In genomic region chr16:4481965-4482364, GRCh38 we compare ENCODE assay signal across 15 cellular contexts. TPM values are rescaled to one million over a fixed set of nuclear protein-coding genes. Genes with fewer than 3 reads are reported as not detected.
DNase-seq lines count a peak whose midpoint lies in the region; ATAC-seq, FAIRE-seq and TF ChIP-seq lines count a peak whose summit lies in the region.
"Had no signal": no experiment of that assay in that cellular context is flagged by ENCODE, and none has a peak within 500 bp of the region (broad histone marks: within the 10 kb centered on the region; RNA-seq: fewer than 3 reads in every experiment).

No MANE protein-coding gene starts in this region.

- no peak overlapping the region for H3K14ac ChIP-seq in IMR-90 (replicated peaks; ENCODE audit: low read depth, low read length)

- H3K4me1 Mint-ChIP-seq in activated naive CD4-positive, alpha-beta T cell treated with anti-CD3 and anti-CD28 coated beads for 36 hours (ENCODE audit: low read depth): peaks cover 44% of the 10 kb centered on the region
- peaks cover 18% of the 10 kb centered on the region for H3K4me1 Mint-ChIP-seq in CD14-positive monocyte

- peaks cover 5% of the 10 kb centered on the region; the same call in 1 of the 2 replicates for H3K4me1 ChIP-seq in IMR-90 (ENCODE audit: control insufficient read depth, insufficient read depth, low read length)
- H3K4me1 ChIP-seq in K562 (replicated peaks in 1 of 2; ENCODE audit: control insufficient read depth in 2 of 2, insufficient read depth in 2 of 2, low read length in 2 of 2): peaks cover 2 to 3% of the 10 kb centered on the region in 2 experiments; a peak in 2 of 5 replicates
- H3K4me1 ChIP-seq in parathyroid adenoma: peaks cover 14% of the 10 kb centered on the region
- H3K4me1 ChIP-seq: uterus had no signal

- ATAC-seq in IMR-90 (ENCODE audit: low read depth) (no peak), K562 (no peak)
- ATAC-seq: SK-N-SH treated with all-trans-retinoic acid at 6 μM for 48 hours had no signal

- H2AK5ac ChIP-seq in IMR-90 (ENCODE audit: low read depth, low read length): no peak overlapping the region

- POLR2A ChIA-PET in IMR-90 (lab: Charles Lee; ENCODE audit: unreplicated experiment) (interaction anchor here (0.6 kb wide), 1 partner anchor 36 kb away, joined by 3 read pairs; no protein-coding TSS in a partner anchor), K562 (lab: Yijun Ruan, JAX) (interaction anchor here (2.5 kb wide), 1 partner anchor 9 kb away, joined by 12 read pairs; no protein-coding TSS in a partner anchor)

- no peak overlapping the region for H2BK20ac ChIP-seq in IMR-90 (ENCODE audit: low read depth, low read length)

- H3K36me3 Mint-ChIP-seq in activated naive CD4-positive, alpha-beta T cell treated with anti-CD3 and anti-CD28 coated beads for 36 hours (ENCODE audit: low read depth): peaks cover 6% of the 10 kb centered on the region
- peaks cover 17 to 38% of the 10 kb centered on the region in 2 donors for H3K36me3 Mint-ChIP-seq in CD14-positive monocyte

- H3K79me1 ChIP-seq in IMR-90 (ENCODE audit: low read depth in 1 of 2, low read length in 2 of 2): peaks cover 40 to 69% of the 10 kb centered on the region in 2 experiments

- H3K56ac ChIP-seq in IMR-90 (ENCODE audit: extremely low read depth, insufficient read depth, low read length): no peak overlapping the region

- H3K79me2 ChIP-seq in K562 (ENCODE audit: control insufficient read depth, insufficient read depth, low read length) (peaks cover 49% of the 10 kb centered on the region), parathyroid adenoma (peaks cover 28% of the 10 kb centered on the region)

- H4K20me1 ChIP-seq in IMR-90 (ENCODE audit: insufficient read depth, low read length): peaks cover 9% of the 10 kb centered on the region; the same call in 1 of the 2 replicates
- H4K20me1 ChIP-seq in K562 (replicated peaks; ENCODE audit: control insufficient read depth, insufficient read depth, low read length): no peaks in the 10 kb centered on the region

- H2BK120ac ChIP-seq in IMR-90 (ENCODE audit: low read depth, low read length): no peak overlapping the region

- no peak overlapping the region for H3K4me3 Mint-ChIP-seq in activated naive CD4-positive, alpha-beta T cell treated with anti-CD3 and anti-CD28 coated beads for 36 hours
- H3K4me3 Mint-ChIP-seq in CD14-positive monocyte: no peak overlapping the region

- DNase-seq in activated naive CD4-positive, alpha-beta T cell treated with anti-CD3 and anti-CD28 coated beads for 36 hours: no peak
- DNase-seq in activated naive CD4-positive, alpha-beta T cell treated with anti-CD3 and anti-CD28 coated beads, Interleukin-2, amount 50 U/mL, for 16 hours: no peak
- DNase-seq in IMR-90 (no peak), K562 (ENCODE audit: extremely low read depth in 1 of 4, low spot score in 3 of 4) (no peak), GM12891 (ENCODE audit: insufficient read length, low spot score) (no peak), CD14-positive monocyte (ENCODE audit: low spot score) (no peak), NCI-H128 (lab: John Stamatoyannopoulos, UW; ENCODE audit: unreplicated experiment) (no peak)
- DNase-seq: NCI-H1105, PC-9, uterus had no signal

- no peak overlapping the region for H4K91ac ChIP-seq in IMR-90 (ENCODE audit: insufficient read depth, low read depth, low read length)

- H3K9me3 ChIP-seq in IMR-90 (ENCODE audit: control insufficient read depth, insufficient read depth, low read length) (no peaks in the 10 kb centered on the region), K562 (replicated peaks; ENCODE audit: control insufficient read depth, insufficient read depth, low read depth, low read length) (no peaks in the 10 kb centered on the region), parathyroid adenoma (ENCODE audit: control insufficient read depth, low read length) (no peaks in the 10 kb centered on the region)
- H3K9me3 ChIP-seq: uterus had no signal

- no peak for TF ChIP-seq RAD21 in IMR-90 (IDR thresholded peaks at IDR 0.05; ENCODE audit: low read length)
- no peak for TF ChIP-seq RAD21 in K562 (CRISPR knock-in tag; conservative IDR thresholded peaks at IDR 0.05 in 1 of 2, IDR thresholded peaks at IDR 0.05 in 1 of 2)

- CTCF ChIA-PET in activated naive CD4-positive, alpha-beta T cell treated with anti-CD3 and anti-CD28 coated beads for 36 hours (lab: Charles Lee): interaction anchor here (0.6 kb wide), 2 partner anchors 29 to 179 kb away, joined by 3 to 6 read pairs; no protein-coding TSS in a partner anchor
- CTCF ChIA-PET in IMR-90 (lab: Yijun Ruan, JAX) (no interaction called here), K562 (lab: Yijun Ruan, JAX; ENCODE audit: low intra/inter-chr PET ratio) (no interaction called here)

- no peak overlapping the region for H3K23ac ChIP-seq in IMR-90 (ENCODE audit: low read depth, low read length)

- BruUV-seq in IMR-90 (replicated peaks; lab: Mats Ljungman, UMichigan): no TSS peak
- no TSS peak for BruUV-seq in K562 (replicated peaks; lab: Mats Ljungman, UMichigan)

- H4K8ac ChIP-seq in IMR-90 (ENCODE audit: low read depth in 2 of 2, low read length in 2 of 2): no peak overlapping the region

- TF ChIP-seq POLR2A in IMR-90 (IDR thresholded peaks at IDR 0.05; ENCODE audit: low read depth, low read length) (no peak), K562 (conservative IDR thresholded peaks at IDR 0.05) (no peak), GM12891 (IDR thresholded peaks at IDR 0.05; ENCODE audit: low read depth, low read length) (no peak)

- H3K27me3 ChIP-seq in IMR-90 (ENCODE audit: control insufficient read depth, insufficient read depth, low read length) (no peaks in the 10 kb centered on the region), K562 (ENCODE audit: control insufficient read depth in 2 of 2, insufficient read depth in 2 of 2, low read length in 2 of 2) (no peaks in the 10 kb centered on the region), parathyroid adenoma (ENCODE audit: control insufficient read depth, insufficient read depth, low read length) (no peaks in the 10 kb centered on the region)
- H3K27me3 ChIP-seq: uterus had no signal

- TF ChIP-seq EP300 in K562 (IDR thresholded peaks at IDR 0.05; ENCODE audit: low read length): no peak

- no peak overlapping the region for H2AK9ac ChIP-seq in IMR-90 (replicated peaks; ENCODE audit: low read depth, low read length, poor library complexity)

- H3K4me2 ChIP-seq in IMR-90 (ENCODE audit: low read depth, low read length) (no peak overlapping the region), K562 (ENCODE audit: insufficient read depth, low read length) (no peak overlapping the region), parathyroid adenoma (ENCODE audit: low read length) (no peak overlapping the region)
- H3K4me2 ChIP-seq: KMS-11, PC-9 had no signal

- H3K9me1 ChIP-seq in IMR-90 (ENCODE audit: insufficient read depth, low read length) (0 out of 2 replicates have a peak, but pooled peaks cover 11% of the 10 kb centered on the region), K562 (ENCODE audit: control insufficient read depth, insufficient read depth, low read length) (peaks cover 7% of the 10 kb centered on the region)

- H3K27ac ChIP-seq in IMR-90 (ENCODE audit: insufficient read depth, low read length) (no peak overlapping the region), K562 (ENCODE audit: extremely low read depth, low read depth, low read length) (no peak overlapping the region), parathyroid adenoma (peak overlapping the region; percentile 80)
- H3K27ac ChIP-seq: KMS-11, PC-9, uterus had no signal

- no peak overlapping the region for H3K4ac ChIP-seq in IMR-90 (ENCODE audit: low read depth, low read length)

- no peak overlapping the region for H2BK15ac ChIP-seq in IMR-90 (ENCODE audit: low read depth, low read length)

- H3K4me3 ChIP-seq in IMR-90 (ENCODE audit: insufficient read depth, low read depth, low read length) (no peak overlapping the region), K562 (no peak overlapping the region), parathyroid adenoma (ENCODE audit: low read depth, low read length) (no peak overlapping the region)
- H3K4me3 ChIP-seq: PC-9, uterus had no signal

- no CpG with 5 or more reads among the region's 1 CpG for WGBS in IMR-90 (ENCODE audit: extremely low coverage in 2 of 2, insufficient read length in 1 of 2), 2 experiments
- 60% methylated on average over 1 of the region's 1 CpG for WGBS in K562 (ENCODE audit: insufficient coverage, low coverage, missing lambda C conversion rate)

- intact Hi-C loops in activated naive CD4-positive, alpha-beta T cell treated with anti-CD3 and anti-CD28 coated beads for 36 hours (cut with micrococcal nuclease): no loop called here
- intact Hi-C loops in IMR-90 (cut with micrococcal nuclease) (no loop called here), K562 (cut with micrococcal nuclease) (no loop called here), CD14-positive monocyte (cut with micrococcal nuclease) (no loop called here)

- FAIRE-seq in K562 (lab: Jason Lieb, UNC): no peak
- FAIRE-seq in GM12891 (lab: Jason Lieb, UNC): no peak
- FAIRE-seq: D721Med, G401.6 had no signal

- no peaks in the 10 kb centered on the region for H3K27me3 Mint-ChIP-seq in activated naive CD4-positive, alpha-beta T cell treated with anti-CD3 and anti-CD28 coated beads for 36 hours (ENCODE audit: low read depth)
- no peaks in the 10 kb centered on the region for H3K27me3 Mint-ChIP-seq in CD14-positive monocyte (ENCODE audit: low read depth in 3 of 3)

- H2AFZ ChIP-seq in IMR-90 (replicated peaks; ENCODE audit: low read length, poor library complexity): no peak overlapping the region
- H2AFZ ChIP-seq in K562 (ENCODE audit: low read depth, low read length): no peak overlapping the region
- peak overlapping the region; percentile 16 for H2AFZ ChIP-seq in parathyroid adenoma
- H2AFZ ChIP-seq: PC-9 had no signal

- no peak overlapping the region for H3K9ac ChIP-seq in IMR-90 (ENCODE audit: low read depth, low read length)
- no peak overlapping the region for H3K9ac ChIP-seq in K562 (ENCODE audit: insufficient read depth in 1 of 2, low read depth in 2 of 2, low read length in 2 of 2)
- peak overlapping the region; percentile 14 for H3K9ac ChIP-seq in parathyroid adenoma
- H3K9ac ChIP-seq: KMS-11 had no signal

- H3K18ac ChIP-seq in IMR-90 (ENCODE audit: low read depth, low read length): no peak overlapping the region

- peak overlapping the region; percentile 64 for H3K27ac Mint-ChIP-seq in activated naive CD4-positive, alpha-beta T cell treated with anti-CD3 and anti-CD28 coated beads for 36 hours
- peak overlapping the region in 1 of 7 donors; percentile 32 for H3K27ac Mint-ChIP-seq in CD14-positive monocyte

- TF ChIP-seq CTCF in IMR-90 (conservative IDR thresholded peaks at IDR 0.05; ENCODE audit: low read depth, low read length) (no peak), K562 (IDR thresholded peaks at IDR 0.05 in 2 of 3, conservative IDR thresholded peaks at IDR 0.05 in 1 of 3; ENCODE audit: insufficient read depth in 2 of 3, low read depth in 1 of 3, low read length in 3 of 3) (no peak), parathyroid adenoma (IDR thresholded peaks at IDR 0.05) (no peak), CD14-positive monocyte (IDR thresholded peaks at IDR 0.05) (no peak)

- dilution Hi-C loops in IMR-90 (cut with HindIII; ENCODE audit: low sequenced_read_pairs, unreplicated experiment): no loop called here

- no peak overlapping the region for H2BK5ac ChIP-seq in IMR-90 (ENCODE audit: low read depth, low read length, poor library complexity, severe bottlenecking)

- H3K36me3 ChIP-seq in IMR-90 (ENCODE audit: control insufficient read depth, insufficient read depth, low read length): peaks cover 3% of the 10 kb centered on the region
- peaks cover 50% of the 10 kb centered on the region for H3K36me3 ChIP-seq in K562 (ENCODE audit: control insufficient read depth, insufficient read depth, low read length)
- no peaks in the 10 kb centered on the region for H3K36me3 ChIP-seq in parathyroid adenoma (ENCODE audit: control insufficient read depth, insufficient read depth, low read length)
- H3K36me3 ChIP-seq: uterus had no signal

- H3K9me3 Mint-ChIP-seq in activated naive CD4-positive, alpha-beta T cell treated with anti-CD3 and anti-CD28 coated beads for 36 hours: no peaks in the 10 kb centered on the region
- no peaks in the 10 kb centered on the region for H3K9me3 Mint-ChIP-seq in CD14-positive monocyte

- no peak overlapping the region for H4K5ac ChIP-seq in IMR-90 (ENCODE audit: low read depth, low read length)

- in situ Hi-C loops in IMR-90 (cut with MboI; ENCODE audit: low sequenced_read_pairs): no loop called here
- in situ Hi-C loops in K562 (cut with MboI): no loop called here

RNA-seq across cellular contexts. Expression of gene HMOX2, which starts 5.8 kb away (rescaled TPM):
- 10 to 100 TPM; 46.8 to 49.3 TPM for total RNA-seq in activated naive CD4-positive, alpha-beta T cell treated with anti-CD3 and anti-CD28 coated beads for 36 hours
- total RNA-seq in IMR-90 (2012; rRNA removed) (91.1 and 98.8 TPM in 2 replicates), K562 (2014; rRNA removed) (78.6 and 84.7 TPM in 2 replicates), K562 (2014; rRNA removed; fragmentation: Illumina TruSeq; extraction: Trizol) (43.9 and 50.4 TPM in 2 replicates), K562 (2015; rRNA removed; fragmentation: Illumina TruSeq; extraction: Trizol) (60.0 and 66.7 TPM in 2 replicates), K562 (2021) (57.4 and 63.9 TPM in 2 replicates)
- polyA plus RNA-seq in IMR-90 (2012; rRNA removed) (93.9 and 109 TPM in 2 replicates), K562 (2011; rRNA removed) (55.5 and 55.8 TPM in 2 replicates), K562 (2014; fragmentation: Illumina TruSeq; extraction: Trizol) (62.8 and 71.3 TPM in 2 replicates), K562 (2014; fragmentation: Nextera tagmentation; extraction: Ambion mirVana) (10 to 100 TPM; 26.8 to 46.3 TPM), K562 (2014; rRNA removed) (87.4 and 88.1 TPM in 2 replicates), CD14-positive monocyte (10 to 100 TPM; 25.0 to 33.2 TPM)
- 80.5 and 83.7 TPM in 2 replicates for polyA plus RNA-seq in IMR-90 (2012; cell fraction: cytosol; rRNA removed)
- polyA plus RNA-seq in IMR-90 (2012; cell fraction: nucleus; rRNA removed; ENCODE audit: low replicate concordance): 50.5 and 52.2 TPM in 2 replicates
- 31.3 and 64.7 TPM in 2 replicates for total RNA-seq in K562 (2011; cell fraction: chromatin; rRNA removed; ENCODE audit: low replicate concordance)
- total RNA-seq in K562 (2011; cell fraction: nucleolus; rRNA removed): 39.3 and 41.4 TPM in 2 replicates
- total RNA-seq in K562 (2011; cell fraction: nucleoplasm; rRNA removed): 40.9 and 52.2 TPM in 2 replicates
- 47.4 and 72.1 TPM in 2 replicates for polyA plus RNA-seq in K562 (2011; cell fraction: cytosol; rRNA removed)
- 28.3 and 31.1 TPM in 2 replicates for polyA plus RNA-seq in K562 (2011; cell fraction: nucleus; rRNA removed)
- polyA plus RNA-seq in K562 (2012): 55.2 and 61.7 TPM in 2 replicates
- polyA minus RNA-seq in K562 (2011; rRNA and poly(A)+ RNA removed): 43.3 and 52.3 TPM in 2 replicates
- 16.7 and 17.6 TPM in 2 replicates for polyA minus RNA-seq in K562 (2011; cell fraction: cytosol; rRNA and poly(A)+ RNA removed)
- 13.6 and 15.0 TPM in 2 replicates for polyA minus RNA-seq in K562 (2011; cell fraction: nucleus; rRNA and poly(A)+ RNA removed)
- 34.0 TPM for polyA plus RNA-seq in GM12891 (2012; ENCODE audit: low read depth, missing spikeins)

RNA-seq across cellular contexts. Expression of gene NMRAL1, which starts 7.5 kb away (rescaled TPM):
- total RNA-seq in activated naive CD4-positive, alpha-beta T cell treated with anti-CD3 and anti-CD28 coated beads for 36 hours: 10 to 100 TPM; 30.5 to 30.8 TPM
- 67.6 and 73.6 TPM in 2 replicates for total RNA-seq in IMR-90 (2012; rRNA removed)
- polyA plus RNA-seq in IMR-90 (2012; rRNA removed): 48.6 and 52.4 TPM in 2 replicates
- 62.4 and 64.5 TPM in 2 replicates for polyA plus RNA-seq in IMR-90 (2012; cell fraction: cytosol; rRNA removed)
- polyA plus RNA-seq in IMR-90 (2012; cell fraction: nucleus; rRNA removed; ENCODE audit: low replicate concordance): 50.0 and 61.0 TPM in 2 replicates
- 43.9 and 112 TPM in 2 replicates for total RNA-seq in K562 (2011; cell fraction: chromatin; rRNA removed; ENCODE audit: low replicate concordance)
- 97.0 and 99.2 TPM in 2 replicates for total RNA-seq in K562 (2011; cell fraction: nucleolus; rRNA removed)
- 59.2 and 66.6 TPM in 2 replicates for total RNA-seq in K562 (2011; cell fraction: nucleoplasm; rRNA removed)
- 111 and 116 TPM in 2 replicates for total RNA-seq in K562 (2014; rRNA removed)
- 22.7 and 31.4 TPM in 2 replicates for total RNA-seq in K562 (2014; rRNA removed; fragmentation: Illumina TruSeq; extraction: Trizol)
- total RNA-seq in K562 (2015; rRNA removed; fragmentation: Illumina TruSeq; extraction: Trizol): 62.5 and 66.7 TPM in 2 replicates
- total RNA-seq in K562 (2021): 84.1 and 93.6 TPM in 2 replicates
- 51.1 and 59.7 TPM in 2 replicates for polyA plus RNA-seq in K562 (2011; rRNA removed)
- 105 and 154 TPM in 2 replicates for polyA plus RNA-seq in K562 (2011; cell fraction: cytosol; rRNA removed)
- polyA plus RNA-seq in K562 (2011; cell fraction: nucleus; rRNA removed): 56.5 and 83.6 TPM in 2 replicates
- polyA plus RNA-seq in K562 (2012): 64.0 and 95.8 TPM in 2 replicates
- 63.2 and 88.3 TPM in 2 replicates for polyA plus RNA-seq in K562 (2014; fragmentation: Illumina TruSeq; extraction: Trizol)
- 10 to 100 TPM in 1 of 2 experiments, 1 to 10 TPM in 1; 6.3 to 16.8 TPM for polyA plus RNA-seq in K562 (2014; fragmentation: Nextera tagmentation; extraction: Ambion mirVana)
- 83.9 and 90.2 TPM in 2 replicates for polyA plus RNA-seq in K562 (2014; rRNA removed)
- 37.2 and 42.5 TPM in 2 replicates for polyA minus RNA-seq in K562 (2011; rRNA and poly(A)+ RNA removed)
- polyA minus RNA-seq in K562 (2011; cell fraction: cytosol; rRNA and poly(A)+ RNA removed): 39.4 and 52.3 TPM in 2 replicates
- 24.5 and 26.7 TPM in 2 replicates for polyA minus RNA-seq in K562 (2011; cell fraction: nucleus; rRNA and poly(A)+ RNA removed)
- polyA plus RNA-seq in GM12891 (2012; ENCODE audit: low read depth, missing spikeins): 61.8 TPM
- 10 to 100 TPM; 39.2 to 49.4 TPM for polyA plus RNA-seq in CD14-positive monocyte

RNA-seq across cellular contexts. Expression of gene DNAJA3, which starts 56.3 kb away (rescaled TPM):
- total RNA-seq in activated naive CD4-positive, alpha-beta T cell treated with anti-CD3 and anti-CD28 coated beads for 36 hours: 10 to 100 TPM; 86.7 to 88.0 TPM
- total RNA-seq in IMR-90 (2012; rRNA removed): 36.9 and 38.0 TPM in 2 replicates
- polyA plus RNA-seq in IMR-90 (2012; rRNA removed): 40.2 TPM in 2 replicates
- 28.2 and 36.0 TPM in 2 replicates for polyA plus RNA-seq in IMR-90 (2012; cell fraction: cytosol; rRNA removed)
- 75.3 and 86.2 TPM in 2 replicates for polyA plus RNA-seq in IMR-90 (2012; cell fraction: nucleus; rRNA removed; ENCODE audit: low replicate concordance)
- total RNA-seq in K562 (2011; cell fraction: chromatin; rRNA removed; ENCODE audit: low replicate concordance): 136 and 226 TPM in 2 replicates
- total RNA-seq in K562 (2011; cell fraction: nucleolus; rRNA removed): 126 and 149 TPM in 2 replicates
- 142 and 159 TPM in 2 replicates for total RNA-seq in K562 (2011; cell fraction: nucleoplasm; rRNA removed)
- 105 and 143 TPM in 2 replicates for total RNA-seq in K562 (2014; rRNA removed)
- 59.6 and 64.7 TPM in 2 replicates for total RNA-seq in K562 (2014; rRNA removed; fragmentation: Illumina TruSeq; extraction: Trizol)
- total RNA-seq in K562 (2015; rRNA removed; fragmentation: Illumina TruSeq; extraction: Trizol): 77.0 and 78.4 TPM in 2 replicates
- total RNA-seq in K562 (2021): 86.1 and 86.6 TPM in 2 replicates
- polyA plus RNA-seq in K562 (2011; rRNA removed): 67.0 and 79.0 TPM in 2 replicates
- polyA plus RNA-seq in K562 (2011; cell fraction: cytosol; rRNA removed): 67.8 and 77.0 TPM in 2 replicates
- 144 and 165 TPM in 2 replicates for polyA plus RNA-seq in K562 (2011; cell fraction: nucleus; rRNA removed)
- 62.5 and 74.7 TPM in 2 replicates for polyA plus RNA-seq in K562 (2012)
- 80.0 and 88.3 TPM in 2 replicates for polyA plus RNA-seq in K562 (2014; fragmentation: Illumina TruSeq; extraction: Trizol)
- polyA plus RNA-seq in K562 (2014; fragmentation: Nextera tagmentation; extraction: Ambion mirVana): 10 to 100 TPM in 1 of 2 experiments, 1 to 10 TPM in 1; 8.1 to 14.1 TPM
- 91.2 and 121 TPM in 2 replicates for polyA plus RNA-seq in K562 (2014; rRNA removed)
- polyA minus RNA-seq in K562 (2011; rRNA and poly(A)+ RNA removed): 40.6 and 53.4 TPM in 2 replicates
- polyA minus RNA-seq in K562 (2011; cell fraction: cytosol; rRNA and poly(A)+ RNA removed): 33.4 and 38.2 TPM in 2 replicates
- polyA minus RNA-seq in K562 (2011; cell fraction: nucleus; rRNA and poly(A)+ RNA removed): 41.6 and 64.8 TPM in 2 replicates
- polyA plus RNA-seq in GM12891 (2012; ENCODE audit: low read depth, missing spikeins): 34.2 TPM
- polyA plus RNA-seq in CD14-positive monocyte: 10 to 100 TPM; 17.1 to 19.5 TPM

RNA-seq across cellular contexts. Expression of gene CDIP1, which starts 56.6 kb away (rescaled TPM):
- 10 to 100 TPM; 31.9 to 35.7 TPM for total RNA-seq in activated naive CD4-positive, alpha-beta T cell treated with anti-CD3 and anti-CD28 coated beads for 36 hours
- total RNA-seq in IMR-90 (2012; rRNA removed): 4.2 and 4.8 TPM in 2 replicates
- polyA plus RNA-seq in IMR-90 (2012; rRNA removed): 14.6 and 15.8 TPM in 2 replicates
- 16.9 and 19.7 TPM in 2 replicates for polyA plus RNA-seq in IMR-90 (2012; cell fraction: cytosol; rRNA removed)
- 14.2 and 20.5 TPM in 2 replicates for polyA plus RNA-seq in IMR-90 (2012; cell fraction: nucleus; rRNA removed; ENCODE audit: low replicate concordance)
- not detected in 2 replicates for total RNA-seq in K562 (2011; cell fraction: chromatin; rRNA removed; ENCODE audit: low replicate concordance)
- not detected in 2 replicates for total RNA-seq in K562 (2011; cell fraction: nucleolus; rRNA removed)
- not detected in 2 replicates for total RNA-seq in K562 (2011; cell fraction: nucleoplasm; rRNA removed)
- not detected in 2 replicates for total RNA-seq in K562 (2014; rRNA removed)
- not detected in 2 replicates for total RNA-seq in K562 (2014; rRNA removed; fragmentation: Illumina TruSeq; extraction: Trizol)
- total RNA-seq in K562 (2015; rRNA removed; fragmentation: Illumina TruSeq; extraction: Trizol): not detected in 2 replicates
- 0.18 and 0.29 TPM in 2 replicates for total RNA-seq in K562 (2021)
- polyA plus RNA-seq in K562 (2011; rRNA removed): 0.15 TPM in 1 of 2 replicates, not detected in the other
- 0.07 TPM in 1 of 2 replicates, not detected in the other for polyA plus RNA-seq in K562 (2011; cell fraction: cytosol; rRNA removed)
- 0.10 and 0.18 TPM in 2 replicates for polyA plus RNA-seq in K562 (2011; cell fraction: nucleus; rRNA removed)
- polyA plus RNA-seq in K562 (2012): 0.31 and 0.54 TPM in 2 replicates
- polyA plus RNA-seq in K562 (2014; fragmentation: Illumina TruSeq; extraction: Trizol): not detected in 2 replicates
- not detected for polyA plus RNA-seq in K562 (2014; fragmentation: Nextera tagmentation; extraction: Ambion mirVana)
- not detected in 2 replicates for polyA plus RNA-seq in K562 (2014; rRNA removed)
- polyA minus RNA-seq in K562 (2011; rRNA and poly(A)+ RNA removed): not detected in 2 replicates
- polyA minus RNA-seq in K562 (2011; cell fraction: cytosol; rRNA and poly(A)+ RNA removed): 1.7 TPM in 1 of 2 replicates, not detected in the other
- polyA minus RNA-seq in K562 (2011; cell fraction: nucleus; rRNA and poly(A)+ RNA removed): 0.40 and 1.1 TPM in 2 replicates
- polyA plus RNA-seq in GM12891 (2012; ENCODE audit: low read depth, missing spikeins): 24.6 TPM
- polyA plus RNA-seq in CD14-positive monocyte: 10 to 100 TPM in 1 of 2 donors, 1 to 10 TPM in 1; 8.6 to 10.8 TPM
